In genomic region chr17:4938670-4939553, GRCh38 we compare ENCODE assay signal across 6 cellular contexts. TPM values are rescaled to one million over a fixed set of nuclear protein-coding genes. Genes with fewer than 3 reads are reported as not detected.
DNase-seq lines count a peak whose midpoint lies in the region; ATAC-seq and TF ChIP-seq lines count a peak whose summit lies in the region.

No MANE protein-coding gene starts in this region.

- H3K36me3 Mint-ChIP-seq in CD14-positive monocyte = peaks cover 48 to 50% of the 10 kb centered on the region in 2 donors

- DNase-seq in CD14-positive monocyte (ENCODE audit: low spot score) (no peak), RPMI8226 (peak; percentile 31), NCI-H526 (lab: John Stamatoyannopoulos, UW) (no peak)
- DNase-seq in stimulated activated CD4-positive, alpha-beta T cell treated with anti-CD3 and anti-CD28 coated beads, Interleukin-2, amount 100 ng/mL, for 48 hours = no peak

- intact Hi-C loops in CD14-positive monocyte (cut with micrococcal nuclease) = loop anchor here in 1 of 2 donors (5.0 kb wide), 1 partner anchor 38 kb away; no protein-coding TSS in a partner anchor

- H3K4me1 Mint-ChIP-seq in CD14-positive monocyte = peaks cover 60% of the 10 kb centered on the region

- H3K27ac Mint-ChIP-seq in CD14-positive monocyte = peak overlapping the region; percentile 89 to 96 (median 92)

- H3K4me3 Mint-ChIP-seq in CD14-positive monocyte = peak overlapping the region; percentile 90 to 95

- peaks cover under 1 to 5% (median 4%) of the 10 kb centered on the region in 3 donors for H3K27me3 Mint-ChIP-seq in CD14-positive monocyte (ENCODE audit: low read depth in 3 of 3)

- peak overlapping the region; percentile 87 for H3K4me3 ChIP-seq in iPS-18c (ENCODE audit: insufficient read depth, low read depth, low read length)

- ATAC-seq in HG03521 (IDR thresholded peaks at IDR 0.05; ENCODE audit: unreplicated experiment) = no peak

- H3K9me3 ChIP-seq in iPS-18c (ENCODE audit: control insufficient read depth, insufficient read depth, low read length) = peaks cover 2% of the 10 kb centered on the region

- H3K9me3 Mint-ChIP-seq in CD14-positive monocyte = no peaks in the 10 kb centered on the region

- no peak for TF ChIP-seq CTCF in CD14-positive monocyte (IDR thresholded peaks at IDR 0.05)

RNA-seq across cellular contexts. Expression of gene SLC25A11, which starts 0.9 kb away (rescaled TPM):
- 100 to 1,000 TPM; 111 to 138 TPM for polyA plus RNA-seq in CD14-positive monocyte

RNA-seq across cellular contexts. Expression of gene RNF167, which starts 1.2 kb away (rescaled TPM):
- polyA plus RNA-seq in CD14-positive monocyte = 10 to 100 TPM; 17.2 to 20.6 TPM

RNA-seq across cellular contexts. Expression of gene GP1BA, which starts 6.8 kb away (rescaled TPM):
- under 1 TPM; 0.24 to 0.29 TPM for polyA plus RNA-seq in CD14-positive monocyte

RNA-seq across cellular contexts. Expression of gene PFN1, which starts 9.4 kb away (rescaled TPM):
- 1,000 to 10,000 TPM; 1,582 to 1,613 TPM for polyA plus RNA-seq in CD14-positive monocyte

RNA-seq across cellular contexts. Expression of gene ENO3, which starts 12.0 kb away (rescaled TPM):
- under 1 TPM; 0.36 to 0.60 TPM for polyA plus RNA-seq in CD14-positive monocyte
